In genomic region chr20:46688151-46689081, GRCh38 we compare ENCODE assay signal across 8 cellular contexts. TPM values are rescaled to one million over a fixed set of nuclear protein-coding genes. Genes with fewer than 3 reads are reported as not detected.
DNase-seq lines count a peak whose midpoint lies in the region; ATAC-seq, FAIRE-seq and TF ChIP-seq lines count a peak whose summit lies in the region.

No MANE protein-coding gene starts in this region.

- TF ChIP-seq CTCF in adrenal gland (IDR thresholded peaks at IDR 0.05) = no peak
- TF ChIP-seq CTCF in keratinocyte (optimal IDR thresholded peaks at IDR 0.05 in 1 of 3, IDR thresholded peaks at IDR 0.05 in 1 of 3, conservative IDR thresholded peaks at IDR 0.05 in 1 of 3; ENCODE audit: extremely low read depth in 1 of 3, insufficient read depth in 2 of 3, low read length in 3 of 3) = no peak

- peak overlapping the region; percentile 93 for H3K9ac ChIP-seq in HUES48 (ENCODE audit: low read depth, low read length)
- H3K9ac ChIP-seq in keratinocyte (ENCODE audit: control insufficient read depth, extremely low read depth, insufficient read depth, low read length) = peak overlapping the region; percentile 91
- peak overlapping the region; percentile 93 to 96 for H3K9ac ChIP-seq in stomach smooth muscle (ENCODE audit: low read length in 2 of 2)

- H4K20me1 ChIP-seq in keratinocyte (ENCODE audit: control insufficient read depth, extremely low read depth, insufficient read depth, low read length) = no peaks in the 10 kb centered on the region

- peaks cover 19% of the 10 kb centered on the region for H3K36me3 ChIP-seq in HUES48 (ENCODE audit: control insufficient read depth, insufficient read depth, low read length)
- peaks cover 0 to 6% of the 10 kb centered on the region in 2 donors for H3K36me3 ChIP-seq in adrenal gland (replicated peaks in 1 of 2)
- peaks cover 0 to 2% of the 10 kb centered on the region in 2 experiments for H3K36me3 ChIP-seq in keratinocyte (ENCODE audit: control insufficient read depth in 2 of 2, extremely low read depth in 1 of 2, insufficient read depth in 2 of 2, low read length in 2 of 2)
- H3K36me3 ChIP-seq in stomach smooth muscle (ENCODE audit: control insufficient read depth in 2 of 2, insufficient read depth in 2 of 2, low read length in 2 of 2) = no peaks in the 10 kb centered on the region

- DNase-seq in CD1c-positive myeloid dendritic cell (ENCODE audit: extremely low spot score) (peak; percentile 3), adrenal gland (peak in 4 of 7 donors; percentile 47 to 71 (median 59)), keratinocyte (ENCODE audit: low read depth, low spot score) (no peak)

- H3K4me1 ChIP-seq in HUES48 (ENCODE audit: control insufficient read depth, insufficient read depth, low read length) (peaks cover 20% of the 10 kb centered on the region), adrenal gland (replicated peaks in 1 of 2) (peaks cover 7 to 33% of the 10 kb centered on the region in 2 donors), keratinocyte (ENCODE audit: control insufficient read depth, extremely low read depth, insufficient read depth, low read length) (peaks cover 10% of the 10 kb centered on the region), stomach smooth muscle (ENCODE audit: control insufficient read depth, insufficient read depth, low read length) (peaks cover 26% of the 10 kb centered on the region)

- WGBS in adrenal gland, 4 donors = 8 to 14% (median 10%) methylated on average over 20 of the region's 20 CpGs

- no peaks in the 10 kb centered on the region for H3K9me1 ChIP-seq in keratinocyte (ENCODE audit: control insufficient read depth, extremely low read depth, insufficient read depth, low read length)

- peak overlapping the region; percentile 99 for H3K27ac ChIP-seq in HUES48 (ENCODE audit: low read depth, low read length)
- H3K27ac ChIP-seq in adrenal gland = peak overlapping the region; percentile 61 to 95 (median 94)
- peak overlapping the region; percentile 74 for H3K27ac ChIP-seq in keratinocyte (ENCODE audit: control insufficient read depth, insufficient read depth, low read length)
- H3K27ac ChIP-seq in stomach smooth muscle (ENCODE audit: low read length) = peak overlapping the region; percentile 90

- no peak for TF ChIP-seq POLR2A in adrenal gland (IDR thresholded peaks at IDR 0.05)

- dilution Hi-C loops in keratinocyte (cut with MboI; ENCODE audit: extremely low pct_ligation_motif_present, low sequenced_read_pairs) = no loop called here

- H3K27me3 ChIP-seq in HUES48 (ENCODE audit: control insufficient read depth, insufficient read depth, low read length) (no peaks in the 10 kb centered on the region), adrenal gland (no peaks in the 10 kb centered on the region), keratinocyte (ENCODE audit: control insufficient read depth, extremely low read depth, insufficient read depth, low read length) (no peaks in the 10 kb centered on the region), stomach smooth muscle (ENCODE audit: control insufficient read depth in 1 of 2, insufficient read depth in 2 of 2, low read length in 2 of 2) (no peaks in the 10 kb centered on the region)

- H2AFZ ChIP-seq in keratinocyte (ENCODE audit: control insufficient read depth, low read length) = peak overlapping the region; percentile 9

- peaks cover 39% of the 10 kb centered on the region for H3K79me2 ChIP-seq in keratinocyte (ENCODE audit: control insufficient read depth, insufficient read depth, low read length)

- H3K9me3 ChIP-seq in HUES48 (ENCODE audit: control insufficient read depth, insufficient read depth, low read length) (no peaks in the 10 kb centered on the region), adrenal gland (replicated peaks in 1 of 3) (no peaks in the 10 kb centered on the region), keratinocyte (ENCODE audit: control insufficient read depth, low read depth, low read length) (no peaks in the 10 kb centered on the region), stomach smooth muscle (ENCODE audit: control insufficient read depth in 2 of 2, low read length in 2 of 2) (no peaks in the 10 kb centered on the region)

- peak overlapping the region; percentile 86 for H3K4me2 ChIP-seq in keratinocyte (ENCODE audit: control insufficient read depth, extremely low read depth, insufficient read depth, low read depth, low read length)

- FAIRE-seq in keratinocyte (lab: Jason Lieb, UNC) = no peak

- intact Hi-C loops in adrenal gland (cut with DNase I) = no loop called here

- H3K4me3 ChIP-seq in HUES48 (ENCODE audit: low read depth, low read length) (peak overlapping the region; percentile 94), adrenal gland (peak overlapping the region in 3 of 4 donors; percentile 38 to 69 (median 67)), keratinocyte (ENCODE audit: control insufficient read depth in 2 of 3, extremely low read depth in 1 of 3, insufficient read depth in 2 of 3, low read depth in 1 of 3, low read length in 3 of 3) (peak overlapping the region; percentile 91 to 95 (median 93)), stomach smooth muscle (ENCODE audit: low read length in 2 of 2) (peak overlapping the region; percentile 80 to 87)

- ATAC-seq in GM18867 (IDR thresholded peaks at IDR 0.05; ENCODE audit: unreplicated experiment) (no peak), GM21723 (IDR thresholded peaks at IDR 0.05; ENCODE audit: unreplicated experiment) (no peak)
- ATAC-seq in activated CD4-positive, CD25-positive, alpha-beta regulatory T cell treated with anti-CD3 and anti-CD28 coated beads, Interleukin-2, amount 50 U/mL, for 24 hours = no peak

RNA-seq across cellular contexts. Expression of gene TP53RK, which starts 0.8 kb away (rescaled TPM):
- 10 to 100 TPM in 7 of 8 donors, 1 to 10 TPM in 1; 9.7 to 35.0 (median 16.9) TPM for total RNA-seq in adrenal gland
- polyA plus RNA-seq in adrenal gland (10 to 100 TPM in 1 of 3 donors, 1 to 10 TPM in 2; 8.9 to 19.8 (median 9.2) TPM), keratinocyte (10.4 to 15.9 TPM (median 14.6 TPM) in 3 replicates)
- polyA plus RNA-seq in keratinocyte (2011; ENCODE audit: low read depth) = 3.6 TPM
- 9.5 and 16.7 TPM in 2 replicates for polyA plus RNA-seq in keratinocyte (2011; cell fraction: cytosol; rRNA removed)
- 8.5 TPM in 2 replicates for polyA plus RNA-seq in keratinocyte (2011; cell fraction: nucleus; rRNA removed)
- polyA plus RNA-seq in keratinocyte (2012; ENCODE audit: low replicate concordance) = 8.4 and 11.6 TPM in 2 replicates
- polyA minus RNA-seq in keratinocyte = 4.8 to 7.7 TPM (median 6.6 TPM) in 3 replicates
- polyA minus RNA-seq in keratinocyte (2011; cell fraction: cytosol; rRNA and poly(A)+ RNA removed) = 13.8 TPM
- polyA minus RNA-seq in keratinocyte (2011; cell fraction: nucleus; rRNA and poly(A)+ RNA removed) = 3.7 and 5.0 TPM in 2 replicates

RNA-seq across cellular contexts. Expression of gene SLC2A10, which starts 21.0 kb away (rescaled TPM):
- 10 to 100 TPM in 7 of 8 donors, 1 to 10 TPM in 1; 8.5 to 27.3 (median 14.1) TPM for total RNA-seq in adrenal gland
- polyA plus RNA-seq in adrenal gland (10 to 100 TPM in 2 of 3 donors, 1 to 10 TPM in 1; 7.2 to 11.8 (median 10.5) TPM), keratinocyte (not detected in 3 replicates)
- polyA plus RNA-seq in keratinocyte (2011; ENCODE audit: low read depth) = not detected
- polyA plus RNA-seq in keratinocyte (2011; cell fraction: cytosol; rRNA removed) = not detected in 2 replicates
- polyA plus RNA-seq in keratinocyte (2011; cell fraction: nucleus; rRNA removed) = not detected in 2 replicates
- not detected in 2 replicates for polyA plus RNA-seq in keratinocyte (2012; ENCODE audit: low replicate concordance)
- not detected in 3 replicates for polyA minus RNA-seq in keratinocyte
- not detected for polyA minus RNA-seq in keratinocyte (2011; cell fraction: cytosol; rRNA and poly(A)+ RNA removed)
- not detected in 2 replicates for polyA minus RNA-seq in keratinocyte (2011; cell fraction: nucleus; rRNA and poly(A)+ RNA removed)

RNA-seq across cellular contexts. Expression of gene SLC13A3, which starts 37.2 kb away (rescaled TPM):
- 10 to 100 TPM in 1 of 8 donors, 1 to 10 TPM in 7; 1.6 to 11.2 (median 4.0) TPM for total RNA-seq in adrenal gland
- polyA plus RNA-seq in adrenal gland (1 to 10 TPM; 1.5 to 4.2 (median 1.9) TPM), keratinocyte (3.8 to 4.5 TPM (median 3.9 TPM) in 3 replicates)
- polyA plus RNA-seq in keratinocyte (2011; ENCODE audit: low read depth) = 3.1 TPM
- polyA plus RNA-seq in keratinocyte (2011; cell fraction: cytosol; rRNA removed) = 3.7 and 4.3 TPM in 2 replicates
- polyA plus RNA-seq in keratinocyte (2011; cell fraction: nucleus; rRNA removed) = 6.5 and 7.8 TPM in 2 replicates
- polyA plus RNA-seq in keratinocyte (2012; ENCODE audit: low replicate concordance) = 3.9 and 4.3 TPM in 2 replicates
- polyA minus RNA-seq in keratinocyte = 5.1 to 19.8 TPM (median 6.0 TPM) in 3 replicates
- 4.0 TPM for polyA minus RNA-seq in keratinocyte (2011; cell fraction: cytosol; rRNA and poly(A)+ RNA removed)
- polyA minus RNA-seq in keratinocyte (2011; cell fraction: nucleus; rRNA and poly(A)+ RNA removed) = 3.7 and 6.4 TPM in 2 replicates

Comparison
In these comparisons a context has a peak if more than half of its experiments do, and no peak if none do; other contexts are left out.
1. RNA of gene SLC2A10, which starts 21.0 kb away (polyA plus RNA-seq): 7.2 to 11.8 TPM in adrenal gland; not detected in keratinocyte; every median in the first group is over 4 times any median in the second.
2. Peak in every context shown above with its lines, with median percentiles within 50 percentile points of each other: H3K27ac ChIP-seq, H3K4me3 ChIP-seq and H3K9ac ChIP-seq.